22 cellular contexts compared by ENCODE assay signal in the genomic region with DNA sequence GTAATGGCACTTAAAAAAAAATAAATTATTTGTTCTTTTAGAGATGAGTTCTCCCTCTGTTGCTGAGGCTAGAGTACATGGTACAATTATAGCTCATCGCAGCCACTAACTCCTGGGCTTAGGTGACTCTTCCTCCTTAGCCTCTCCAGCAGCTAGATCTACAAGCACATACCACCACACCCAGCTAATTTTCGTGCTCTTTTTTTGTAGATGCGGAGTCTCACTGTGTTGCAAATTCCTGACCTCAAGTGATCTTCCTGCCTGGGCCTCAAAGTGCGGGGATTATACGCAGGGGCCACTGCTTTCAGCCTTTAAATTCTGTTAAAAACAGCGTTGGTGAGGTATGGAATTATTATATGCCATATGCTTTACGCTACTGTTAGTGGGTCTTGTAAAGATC.
DNase-seq lines count a peak whose midpoint lies in the region; ATAC-seq, FAIRE-seq and TF ChIP-seq lines count a peak whose summit lies in the region.
"Had no signal": no experiment of that assay in that cellular context is flagged by ENCODE, and none has a peak within 500 bp of the region (broad histone marks: within the 10 kb centered on the region; RNA-seq: fewer than 3 reads in every experiment).

No MANE protein-coding gene starts in this region.

- no peak for TF ChIP-seq POLR2A in H1 (IDR thresholded peaks at IDR 0.05; ENCODE audit: control extremely low read depth in 1 of 2, low read depth in 2 of 2, low read length in 2 of 2)

- H3K4me3 ChIP-seq in H1 (ENCODE audit: extremely low read depth in 1 of 4, insufficient read depth in 2 of 4, low read depth in 3 of 4, low read length in 4 of 4) (no peak overlapping the region), iPS DF 6.9 (ENCODE audit: low read length) (no peak overlapping the region), mesendoderm (ENCODE audit: low read length) (no peak overlapping the region)
- H3K4me3 ChIP-seq: A549, GM12878 had no signal

- peak; percentile 48 for FAIRE-seq in H1 (lab: Jason Lieb, UNC)
- FAIRE-seq: A549, GM12878, GM19239 had no signal

- H3K27me3 Mint-ChIP-seq in H9 (ENCODE audit: low read depth) = no peaks in the 10 kb centered on the region
- H3K27me3 Mint-ChIP-seq: CD4-positive, alpha-beta memory T cell had no signal

- H3K4ac ChIP-seq in H9 (ENCODE audit: low read depth, low read length) (no peak overlapping the region), H1 (replicated peaks; ENCODE audit: insufficient read length, low read depth, low read length) (no peak overlapping the region), mesendoderm (ENCODE audit: low read depth, low read length) (no peak overlapping the region)

- H2BK120ac ChIP-seq in H9 (ENCODE audit: low read depth, low read length, poor library complexity, severe bottlenecking) (no peak overlapping the region), H1 (replicated peaks; ENCODE audit: low read depth, low read length) (no peak overlapping the region), mesendoderm (ENCODE audit: low read depth, low read length) (no peak overlapping the region)

- no peak overlapping the region for H4K91ac ChIP-seq in H9 (ENCODE audit: insufficient read length, low read depth, low read length)
- H4K91ac ChIP-seq in H1 (replicated peaks; ENCODE audit: insufficient read length, low read length) = no peak overlapping the region

- H3K4me2 ChIP-seq in H9 (ENCODE audit: insufficient read depth, insufficient read length, low read length) = no peak overlapping the region
- no peak overlapping the region for H3K4me2 ChIP-seq in H1 (ENCODE audit: insufficient read depth in 1 of 2, low read depth in 2 of 2, low read length in 2 of 2)
- H3K4me2 ChIP-seq in mesendoderm (ENCODE audit: low read length) = no peak overlapping the region
- H3K4me2 ChIP-seq: A549 had no signal

- peaks cover 0 to 15% (median 7%) of the 10 kb centered on the region in 4 experiments; a peak in 3 of 8 replicates for H3K36me3 ChIP-seq in H1 (ENCODE audit: control insufficient read depth in 2 of 4, insufficient read depth in 4 of 4, low read length in 3 of 4)
- no peaks in the 10 kb centered on the region for H3K36me3 ChIP-seq in iPS DF 6.9 (ENCODE audit: control insufficient read depth, insufficient read depth, low read length)
- no peaks in the 10 kb centered on the region for H3K36me3 ChIP-seq in mesendoderm (ENCODE audit: control insufficient read depth, insufficient read depth, low read length)

- H3K9ac ChIP-seq in H9 (ENCODE audit: extremely low read depth, insufficient read length, low read length) (no peak overlapping the region), H1 (replicated peaks in 1 of 4; ENCODE audit: extremely low read depth in 1 of 4, low read depth in 3 of 4, low read length in 3 of 4) (no peak overlapping the region), mesendoderm (ENCODE audit: low read length) (no peak overlapping the region)

- H3K4me1 Mint-ChIP-seq in H9 = peaks cover 15 to 19% of the 10 kb centered on the region in 2 experiments
- H3K4me1 Mint-ChIP-seq: CD4-positive, alpha-beta memory T cell had no signal

- ATAC-seq in HG03457 (IDR thresholded peaks at IDR 0.05; ENCODE audit: unreplicated experiment) (no peak), GM21786 (IDR thresholded peaks at IDR 0.05; ENCODE audit: unreplicated experiment) (no peak)
- ATAC-seq: A549, GM12878 had no signal

- H3K23ac ChIP-seq in H9 (ENCODE audit: insufficient read length, low read depth, low read length) (no peak overlapping the region), H1 (ENCODE audit: insufficient read length) (no peak overlapping the region), mesendoderm (ENCODE audit: low read length) (no peak overlapping the region)

- H3K9me3 ChIP-seq in H9 (ENCODE audit: control insufficient read depth, low read depth, low read length) (no peaks in the 10 kb centered on the region), H1 (ENCODE audit: insufficient read depth in 2 of 2, low read depth in 1 of 2, low read length in 1 of 2) (no peaks in the 10 kb centered on the region), iPS DF 6.9 (ENCODE audit: control insufficient read depth, insufficient read depth, low read length) (no peaks in the 10 kb centered on the region)
- H3K9me3 ChIP-seq: A549 had no signal

- H2AFZ ChIP-seq in H9 (ENCODE audit: low read length) = no peak overlapping the region
- H2AFZ ChIP-seq in H1 (ENCODE audit: low read length) = no peak overlapping the region

- H2AK5ac ChIP-seq in H9 (ENCODE audit: insufficient read length, low read length) (no peak overlapping the region), H1 (ENCODE audit: low read depth, low read length) (no peak overlapping the region), mesendoderm (ENCODE audit: low read length) (no peak overlapping the region)

- H4K5ac ChIP-seq in H9 (ENCODE audit: insufficient read length, low read depth, low read length) (no peak overlapping the region), H1 (ENCODE audit: insufficient read length, low read depth, low read length) (no peak overlapping the region), mesendoderm (ENCODE audit: low read length) (no peak overlapping the region)

- H3K27ac ChIP-seq in H9 (ENCODE audit: insufficient read length, low read depth, low read length) (no peak overlapping the region), H1 (ENCODE audit: low read depth, low read length) (no peak overlapping the region; the same call in 1 of the 2 replicates), iPS DF 6.9 (ENCODE audit: low read length) (no peak overlapping the region), mesendoderm (ENCODE audit: low read depth, low read length) (no peak overlapping the region)
- H3K27ac ChIP-seq: A549 had no signal

- CTCF ChIA-PET in H1 (lab: Charles Lee; ENCODE audit: partially characterized antibody) = no interaction called here

- no peak overlapping the region for H3T11ph ChIP-seq in H9 (ENCODE audit: low read length)

- no peaks in the 10 kb centered on the region for H3K27me3 ChIP-seq in H9 (ENCODE audit: insufficient read depth, low read length)
- H3K27me3 ChIP-seq in H1 (replicated peaks in 1 of 4; ENCODE audit: control insufficient read depth in 3 of 4, extremely low read depth in 1 of 4, insufficient read depth in 3 of 4, low read length in 3 of 4) = peaks cover 0 to 1% (median 0%) of the 10 kb centered on the region in 4 experiments; a peak in 1 of 7 replicates
- no peaks in the 10 kb centered on the region for H3K27me3 ChIP-seq in iPS DF 6.9 (ENCODE audit: control insufficient read depth, insufficient read depth, low read length)
- no peaks in the 10 kb centered on the region for H3K27me3 ChIP-seq in mesendoderm (ENCODE audit: insufficient read depth, low read length, poor library complexity)

- TF ChIP-seq RAD21 in H1 (IDR thresholded peaks at IDR 0.05 in 1 of 2, conservative IDR thresholded peaks at IDR 0.05 in 1 of 2; ENCODE audit: low read depth in 2 of 2, low read length in 2 of 2) = no peak

- H2BK5ac ChIP-seq in H9 (ENCODE audit: insufficient read length, low read length) (no peak overlapping the region), H1 (ENCODE audit: low read depth, low read length) (no peak overlapping the region), mesendoderm (ENCODE audit: low read length) (no peak overlapping the region)

- H3K36me3 Mint-ChIP-seq in H9 (ENCODE audit: insufficient read depth in 1 of 3, low read depth in 3 of 3) = peaks cover 30 to 50% (median 31%) of the 10 kb centered on the region in 3 experiments
- H3K36me3 Mint-ChIP-seq: CD4-positive, alpha-beta memory T cell had no signal

- H3K23me2 ChIP-seq in H9 (ENCODE audit: insufficient read length, low read depth, low read length, poor library complexity, severe bottlenecking) (no peaks in the 10 kb centered on the region), H1 (ENCODE audit: low read depth, low read length) (no peaks in the 10 kb centered on the region)

- H2BK20ac ChIP-seq in H9 (ENCODE audit: low read depth, low read length, poor library complexity, severe bottlenecking) = no peak overlapping the region
- no peak overlapping the region for H2BK20ac ChIP-seq in H1 (ENCODE audit: low read length)

- H2BK15ac ChIP-seq in H9 (ENCODE audit: low read depth, low read length) (no peak overlapping the region), H1 (ENCODE audit: low read length) (no peak overlapping the region), mesendoderm (replicated peaks; ENCODE audit: low read depth) (no peak overlapping the region)

- POLR2A ChIA-PET in H1 (lab: Charles Lee; ENCODE audit: partially characterized antibody) = no interaction called here

- H4K20me1 ChIP-seq in H9 (ENCODE audit: control insufficient read depth, insufficient read depth, insufficient read length) = no peaks in the 10 kb centered on the region
- no peaks in the 10 kb centered on the region for H4K20me1 ChIP-seq in H1 (replicated peaks in 1 of 2; ENCODE audit: control insufficient read depth in 1 of 2, insufficient read depth in 2 of 2, low read length in 2 of 2)

- H3K4me1 ChIP-seq in H9 (ENCODE audit: insufficient read depth, low read length) (no peaks in the 10 kb centered on the region), H1 (replicated peaks in 1 of 4; ENCODE audit: control insufficient read depth in 3 of 4, insufficient read depth in 4 of 4, low read length in 3 of 4) (peaks cover 0 to 4% (median 2%) of the 10 kb centered on the region in 4 experiments; a peak in 1 of 7 replicates), iPS DF 6.9 (ENCODE audit: control insufficient read depth, insufficient read depth, low read length) (no peaks in the 10 kb centered on the region; the same call in 1 of the 2 replicates), mesendoderm (ENCODE audit: control insufficient read depth, low read depth, low read length) (no peaks in the 10 kb centered on the region)
- H3K4me1 ChIP-seq: A549 had no signal

- no CpG with 5 or more reads among the region's 7 CpGs for WGBS in H9 (ENCODE audit: extremely low coverage, insufficient read length, low lambda C conversion rate)
- 77% methylated on average over 7 of the region's 7 CpGs; no CpG with 5 or more reads in 1 of the 2 experiments for WGBS in H1 (ENCODE audit: extremely low coverage in 1 of 2, insufficient coverage in 1 of 2, insufficient read length in 1 of 2, insufficient replicate concordance in 2 of 2, low coverage in 1 of 2, low lambda C conversion rate in 2 of 2, missing lambda C conversion rate in 1 of 2), 2 experiments
- WGBS in iPS DF 6.9 (ENCODE audit: insufficient coverage, insufficient read length) = no CpG with 5 or more reads among the region's 7 CpGs
- no CpG with 5 or more reads among the region's 7 CpGs for WGBS in mesendoderm (ENCODE audit: extremely low coverage, insufficient coverage, low lambda C conversion rate)

- TF ChIP-seq EP300 in H1 (IDR thresholded peaks at IDR 0.05; ENCODE audit: borderline replicate concordance in 1 of 2, low read depth in 2 of 2, low read length in 2 of 2) = no peak

- no peak overlapping the region for H3K14ac ChIP-seq in H9 (ENCODE audit: insufficient read depth, low read length)
- no peak overlapping the region for H3K14ac ChIP-seq in H1 (ENCODE audit: insufficient read length)

- H4K8ac ChIP-seq in H9 (replicated peaks; ENCODE audit: insufficient read length, low read depth, low read length) (no peak overlapping the region), H1 (ENCODE audit: extremely low read depth, insufficient read depth, low read length) (no peak overlapping the region), mesendoderm (ENCODE audit: low read depth, low read length) (no peak overlapping the region)

- H3K18ac ChIP-seq in H9 (ENCODE audit: insufficient read length, low read depth, low read length) (no peak overlapping the region), H1 (ENCODE audit: extremely low read depth, low read length) (no peak overlapping the region), mesendoderm (ENCODE audit: low read length) (peak overlapping the region; percentile 51)

- no peak overlapping the region for H2BK12ac ChIP-seq in H9 (ENCODE audit: insufficient read length, low read depth, low read length)
- H2BK12ac ChIP-seq in H1 (ENCODE audit: low read depth, low read length) = no peak overlapping the region

- H3K9me3 Mint-ChIP-seq in H9 = peaks cover 0 to 2% of the 10 kb centered on the region in 2 experiments; a peak in 1 of 5 replicates

- H3K79me1 ChIP-seq in H9 (ENCODE audit: insufficient read depth, low read depth, low read length, poor library complexity, severe bottlenecking) (no peaks in the 10 kb centered on the region), H1 (ENCODE audit: low read depth, low read length) (no peaks in the 10 kb centered on the region), mesendoderm (ENCODE audit: low read length) (no peaks in the 10 kb centered on the region)

- DNase-seq in H9 (no peak), H1 (ENCODE audit: low read depth in 1 of 2, low spot score in 2 of 2) (no peak), iPS DF 6.9 (ENCODE audit: low read depth, low spot score) (peak; percentile 11), mesendoderm (no peak), DMS53 (lab: John Stamatoyannopoulos, UW) (no peak), epidermal melanocyte (ENCODE audit: insufficient read length, low spot score) (no peak)
- DNase-seq: 8988T; ACHN; C1 segment of cervical spinal cord; Calu3; CD4-positive, alpha-beta memory T cell; COR-L47; EL; GDM1; GOT3; H7; HFFc6 had no signal

- no peak overlapping the region for H3K4me3 Mint-ChIP-seq in H9
- H3K4me3 Mint-ChIP-seq: CD4-positive, alpha-beta memory T cell; HFFc6 had no signal

- H3K79me2 ChIP-seq in H9 (ENCODE audit: insufficient read depth, low read length) = no peaks in the 10 kb centered on the region
- no peaks in the 10 kb centered on the region for H3K79me2 ChIP-seq in H1 (ENCODE audit: control insufficient read depth in 1 of 2, insufficient read depth in 2 of 2, low read length in 2 of 2)
- no peaks in the 10 kb centered on the region for H3K79me2 ChIP-seq in mesendoderm (ENCODE audit: control insufficient read depth, insufficient read depth, low read length)

- TF ChIP-seq CTCF in H9 (conservative IDR thresholded peaks at IDR 0.05) = no peak
- TF ChIP-seq CTCF in H1 (IDR thresholded peaks at IDR 0.05; ENCODE audit: control extremely low read depth in 1 of 3, insufficient read depth in 1 of 3, low read depth in 1 of 3, low read length in 3 of 3) = no peak

- peak overlapping the region in 2 of 3 experiments; percentile 50 to 71; a peak in 5 of 7 replicates for H3K27ac Mint-ChIP-seq in H9
- H3K27ac Mint-ChIP-seq: CD4-positive, alpha-beta memory T cell; HFFc6 had no signal

- no peak overlapping the region for H3K56ac ChIP-seq in H9 (ENCODE audit: insufficient read length, low read depth, low read length)
- H3K56ac ChIP-seq in H1 (replicated peaks; ENCODE audit: insufficient read length, low read depth, low read length) = no peak overlapping the region
- H3K56ac ChIP-seq in mesendoderm (ENCODE audit: low read length) = no peak overlapping the region
